Comparison of ENCODE assay signal across 24 cellular contexts in the genomic region with DNA sequence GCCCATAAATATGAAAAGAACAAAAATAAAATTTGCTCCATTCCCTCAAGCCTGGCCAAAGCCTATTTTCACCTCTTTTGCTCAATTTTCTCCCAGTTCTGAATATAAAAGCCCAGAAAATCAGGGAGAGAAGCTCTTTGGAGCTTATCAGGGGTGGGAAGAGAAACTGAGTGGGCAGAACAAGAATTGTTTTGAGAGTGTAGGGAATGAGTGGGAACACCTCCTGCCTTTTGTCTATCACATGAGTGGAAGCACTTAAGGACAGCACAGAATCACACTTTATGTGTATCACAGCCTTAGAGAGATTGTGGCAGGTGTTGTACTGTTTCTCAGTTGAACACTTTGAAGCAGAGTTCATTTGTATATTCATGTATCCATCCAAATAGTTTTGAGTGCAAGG.
"Had no signal": no experiment of that assay in that cellular context is flagged by ENCODE, and none has a peak within 500 bp of the region (broad histone marks: within the 10 kb centered on the region; RNA-seq: fewer than 3 reads in every experiment).

No MANE protein-coding gene starts in this region.

- DNase-seq: dermis blood vessel endothelial cell; dorsolateral prefrontal cortex; effector CD4-positive, alpha-beta T cell; effector memory CD4-positive, alpha-beta T cell; foreskin keratinocyte; gastrocnemius medialis; glutamatergic neuron; heart right ventricle; hippocampal formation; left cardiac atrium; left lung; left ventricle myocardium superior; mammary epithelial cell; mesendoderm; midbrain; naive B cell; naive thymus-derived CD8-positive, alpha-beta T cell had no signal

- H3K27me3 ChIP-seq: esophagus muscularis mucosa, foreskin keratinocyte, gastrocnemius medialis, heart right ventricle, left lung had no signal

- H3K36me3 ChIP-seq: esophagus muscularis mucosa, gastrocnemius medialis, heart right ventricle, left lung had no signal

- FAIRE-seq: colon, endothelial cell of umbilical vein, islet of Langerhans, keratinocyte had no signal

- H3K4me1 ChIP-seq: foreskin keratinocyte had no signal

- H3K27ac ChIP-seq: coronary artery, dorsolateral prefrontal cortex, esophagus muscularis mucosa, foreskin keratinocyte, gastrocnemius medialis, heart right ventricle had no signal

- H3K9me3 ChIP-seq: esophagus muscularis mucosa, gastrocnemius medialis had no signal

- H3K4me3 ChIP-seq: coronary artery, dorsolateral prefrontal cortex, esophagus muscularis mucosa, gastrocnemius medialis, heart right ventricle, left lung, lung had no signal

- ATAC-seq: foreskin keratinocyte; heart right ventricle; left cardiac atrium; naive thymus-derived CD8-positive, alpha-beta T cell had no signal
